In genomic region chr1:1557688-1558087, GRCh38 we compare ENCODE assay signal across 9 cellular contexts. TPM values are rescaled to one million over a fixed set of nuclear protein-coding genes. Genes with fewer than 3 reads are reported as not detected.
DNase-seq lines count a peak whose midpoint lies in the region; ATAC-seq, FAIRE-seq and TF ChIP-seq lines count a peak whose summit lies in the region.
"Not testable (repeated sequence)": the region's sequence is repeated elsewhere in the genome, so short reads cannot be mapped to it uniquely, and the experiment has no call there.
"Had no signal": no experiment of that assay in that cellular context is flagged by ENCODE, and none has a peak within 500 bp of the region (broad histone marks: within the 10 kb centered on the region; RNA-seq: fewer than 3 reads in every experiment).

No MANE protein-coding gene starts in this region.

- H3K36me3 ChIP-seq in OCI-LY7 (ENCODE audit: insufficient read depth, low read length): peaks cover 42% of the 10 kb centered on the region
- H3K36me3 ChIP-seq in K562 (ENCODE audit: control insufficient read depth, insufficient read depth, low read length): peaks cover 66% of the 10 kb centered on the region; the same call in 2 of the 3 replicates

- H3K27ac ChIP-seq in OCI-LY7 (ENCODE audit: low read depth, low read length, poor library complexity, severe bottlenecking): peak overlapping the region; percentile 72
- H3K27ac ChIP-seq in K562 (ENCODE audit: extremely low read depth, low read depth, low read length): not testable (repeated sequence)

- not testable (repeated sequence) for H3K79me2 ChIP-seq in OCI-LY7 (ENCODE audit: insufficient read depth, low read depth, low read length)
- H3K79me2 ChIP-seq in K562 (ENCODE audit: control insufficient read depth, insufficient read depth, low read length): peaks cover 41% of the 10 kb centered on the region

- DNase-seq in OCI-LY7 (ENCODE audit: low spot score) (peak; percentile 24), Right ventricle myocardium inferior (ENCODE audit: missing footprints) (peak; percentile 9)
- not testable (repeated sequence) for DNase-seq in T-helper 17 cell; K562 (ENCODE audit: extremely low read depth in 1 of 4, low spot score in 3 of 4)

- not testable (repeated sequence) for H3K27me3 ChIP-seq in K562 (ENCODE audit: control insufficient read depth in 2 of 2, insufficient read depth in 2 of 2, low read length in 2 of 2)

- H4K20me1 ChIP-seq in OCI-LY7 (ENCODE audit: insufficient read depth, low read length): not testable (repeated sequence)
- peaks cover 25% of the 10 kb centered on the region; the same call in 1 of the 2 replicates for H4K20me1 ChIP-seq in K562 (replicated peaks; ENCODE audit: control insufficient read depth, insufficient read depth, low read length)

- TF ChIP-seq CTCF in OCI-LY7 (conservative IDR thresholded peaks at IDR 0.05; ENCODE audit: low read length); K562 (IDR thresholded peaks at IDR 0.05 in 2 of 3, conservative IDR thresholded peaks at IDR 0.05 in 1 of 3; ENCODE audit: insufficient read depth in 2 of 3, low read depth in 1 of 3, low read length in 3 of 3): not testable (repeated sequence)

- H3K4me1 ChIP-seq in OCI-LY7 (ENCODE audit: insufficient read depth, low read length, poor library complexity, severe bottlenecking) (peaks cover 38% of the 10 kb centered on the region), K562 (replicated peaks in 1 of 2; ENCODE audit: control insufficient read depth in 2 of 2, insufficient read depth in 2 of 2, low read length in 2 of 2) (peaks cover 0 to 33% of the 10 kb centered on the region in 2 experiments; a peak in 3 of 5 replicates)

- not testable (repeated sequence) for H3K36me3 Mint-ChIP-seq in T-helper 17 cell (ENCODE audit: low read depth)

- in situ Hi-C loops in K562 (cut with MboI): not testable (repeated sequence)

- POLR2A ChIA-PET in OCI-LY7 (lab: Charles Lee): interaction anchor here (0.6 to 1.6 kb wide), 3 partner anchors 13 to 56 kb away, joined by 3 to 6 read pairs (median 4); no protein-coding TSS in a partner anchor
- POLR2A ChIA-PET in K562 (lab: Yijun Ruan, JAX): interaction anchor here (0.7 to 5.0 kb wide), 6 partner anchors 8 to 158 kb away, joined by 3 to 36 read pairs (median 4); no protein-coding TSS in a partner anchor

- not testable (repeated sequence) for H2AFZ ChIP-seq in OCI-LY7 (ENCODE audit: low read length); K562 (ENCODE audit: low read depth, low read length)

- H3K9ac ChIP-seq in K562 (ENCODE audit: insufficient read depth in 1 of 2, low read depth in 2 of 2, low read length in 2 of 2): not testable (repeated sequence)

- H3K4me2 ChIP-seq in OCI-LY7 (ENCODE audit: low read length): peak overlapping the region; percentile 57
- H3K4me2 ChIP-seq in K562 (ENCODE audit: insufficient read depth, low read length): not testable (repeated sequence)

- peak overlapping the region; percentile 2 for H3K27ac Mint-ChIP-seq in T-helper 17 cell

- TF ChIP-seq POLR2A in K562 (conservative IDR thresholded peaks at IDR 0.05): not testable (repeated sequence)

- not testable (repeated sequence) for TF ChIP-seq EP300 in K562 (IDR thresholded peaks at IDR 0.05; ENCODE audit: low read length)

- BruUV-seq in OCI-LY7 (replicated peaks; lab: Mats Ljungman, UMichigan); K562 (replicated peaks; lab: Mats Ljungman, UMichigan): not testable (repeated sequence)

- H3K4me3 ChIP-seq in OCI-LY7 (ENCODE audit: low read depth, low read length, poor library complexity, severe bottlenecking): peak overlapping the region; percentile 17
- H3K4me3 ChIP-seq in K562: not testable (repeated sequence)

- TF ChIP-seq RAD21 in K562 (CRISPR knock-in tag; conservative IDR thresholded peaks at IDR 0.05 in 1 of 2, IDR thresholded peaks at IDR 0.05 in 1 of 2): not testable (repeated sequence)

- FAIRE-seq in K562 (lab: Jason Lieb, UNC): not testable (repeated sequence)

- H3K4me3 Mint-ChIP-seq in T-helper 17 cell: not testable (repeated sequence)

- not testable (repeated sequence) for H3K27me3 Mint-ChIP-seq in T-helper 17 cell

- CTCF ChIA-PET in OCI-LY7 (lab: Charles Lee; ENCODE audit: unreplicated experiment); K562 (lab: Yijun Ruan, JAX; ENCODE audit: low intra/inter-chr PET ratio): not testable (repeated sequence)

- H3K9me3 ChIP-seq in OCI-LY7 (ENCODE audit: low read length); T-helper 17 cell (ENCODE audit: control insufficient read depth, low read length, poor library complexity, severe bottlenecking); K562 (replicated peaks; ENCODE audit: control insufficient read depth, insufficient read depth, low read depth, low read length): not testable (repeated sequence)

- intact Hi-C loops in OCI-LY7 (cut with micrococcal nuclease; ENCODE audit: unreplicated experiment); K562 (cut with micrococcal nuclease); Right ventricle myocardium inferior (cut with DNase I): not testable (repeated sequence)

- WGBS in K562 (ENCODE audit: insufficient coverage, low coverage, missing lambda C conversion rate): 95% methylated on average over 7 of the region's 7 CpGs

- ATAC-seq in T-helper 17 cell, K562, Right ventricle myocardium inferior: not testable (repeated sequence)

- not testable (repeated sequence) for H3K9me1 ChIP-seq in K562 (ENCODE audit: control insufficient read depth, insufficient read depth, low read length)

- not testable (repeated sequence) for H3K9me2 ChIP-seq in OCI-LY7 (ENCODE audit: insufficient read depth, low read length)

- H3K4me1 Mint-ChIP-seq in T-helper 17 cell: not testable (repeated sequence)

RNA-seq across cellular contexts. Expression of gene SSU72, which starts 17.0 kb away (rescaled TPM):
- 97.7 and 101 TPM in 2 replicates for total RNA-seq in OCI-LY7 (2014; rRNA removed; shearing (Covaris generic))
- total RNA-seq in OCI-LY7 (2022) (141 and 149 TPM in 2 replicates), T-helper 17 cell (100 to 1,000 TPM in 1 of 2 donors, 10 to 100 TPM in 1; 99.3 to 103 TPM), K562 (2014; rRNA removed) (157 and 175 TPM in 2 replicates), K562 (2014; rRNA removed; fragmentation: Illumina TruSeq; extraction: Trizol) (75.3 and 77.6 TPM in 2 replicates), K562 (2015; rRNA removed; fragmentation: Illumina TruSeq; extraction: Trizol) (79.3 and 80.4 TPM in 2 replicates), K562 (2021) (185 and 187 TPM in 2 replicates), Right ventricle myocardium inferior (116 TPM)
- total RNA-seq in K562 (2011; cell fraction: chromatin; rRNA removed; ENCODE audit: low replicate concordance): 158 and 318 TPM in 2 replicates
- total RNA-seq in K562 (2011; cell fraction: nucleolus; rRNA removed): 177 TPM in 2 replicates
- total RNA-seq in K562 (2011; cell fraction: nucleoplasm; rRNA removed): 165 and 176 TPM in 2 replicates
- polyA plus RNA-seq in K562 (2011; rRNA removed) (77.5 and 94.6 TPM in 2 replicates), K562 (2014; fragmentation: Illumina TruSeq; extraction: Trizol) (184 and 187 TPM in 2 replicates), K562 (2014; fragmentation: Nextera tagmentation; extraction: Ambion mirVana) (10 to 100 TPM; 70.8 to 90.8 TPM), K562 (2014; rRNA removed) (201 and 217 TPM in 2 replicates)
- 108 and 136 TPM in 2 replicates for polyA plus RNA-seq in K562 (2011; cell fraction: cytosol; rRNA removed)
- 118 and 152 TPM in 2 replicates for polyA plus RNA-seq in K562 (2011; cell fraction: nucleus; rRNA removed)
- 185 and 187 TPM in 2 replicates for polyA plus RNA-seq in K562 (2012)
- 79.6 and 115 TPM in 2 replicates for polyA minus RNA-seq in K562 (2011; rRNA and poly(A)+ RNA removed)
- polyA minus RNA-seq in K562 (2011; cell fraction: cytosol; rRNA and poly(A)+ RNA removed): 73.7 and 101 TPM in 2 replicates
- polyA minus RNA-seq in K562 (2011; cell fraction: nucleus; rRNA and poly(A)+ RNA removed): 42.8 and 44.6 TPM in 2 replicates

RNA-seq across cellular contexts. Expression of gene TMEM240, which starts 17.3 kb away (rescaled TPM):
- 0.64 and 0.76 TPM in 2 replicates for total RNA-seq in OCI-LY7 (2014; rRNA removed; shearing (Covaris generic))
- total RNA-seq in OCI-LY7 (2022) (2.1 and 2.7 TPM in 2 replicates), T-helper 17 cell (under 1 TPM in 1 of 2 donors, not detected in 1; 0.44 TPM), K562 (2014; rRNA removed) (0.78 TPM in 1 of 2 replicates, not detected in the other), K562 (2014; rRNA removed; fragmentation: Illumina TruSeq; extraction: Trizol) (not detected in 2 replicates), K562 (2015; rRNA removed; fragmentation: Illumina TruSeq; extraction: Trizol) (0.38 and 0.43 TPM in 2 replicates), K562 (2021) (1.3 and 2.0 TPM in 2 replicates), Right ventricle myocardium inferior (6.9 TPM)
- 1.2 and 8.3 TPM in 2 replicates for total RNA-seq in K562 (2011; cell fraction: chromatin; rRNA removed; ENCODE audit: low replicate concordance)
- 5.3 and 6.0 TPM in 2 replicates for total RNA-seq in K562 (2011; cell fraction: nucleolus; rRNA removed)
- 2.6 and 6.0 TPM in 2 replicates for total RNA-seq in K562 (2011; cell fraction: nucleoplasm; rRNA removed)
- polyA plus RNA-seq in K562 (2011; rRNA removed) (0.24 TPM in 2 replicates), K562 (2014; fragmentation: Illumina TruSeq; extraction: Trizol) (not detected in 2 replicates), K562 (2014; fragmentation: Nextera tagmentation; extraction: Ambion mirVana) (not detected), K562 (2014; rRNA removed) (0.28 and 0.94 TPM in 2 replicates)
- 0.46 TPM in 1 of 2 replicates, not detected in the other for polyA plus RNA-seq in K562 (2011; cell fraction: cytosol; rRNA removed)
- 3.5 and 8.1 TPM in 2 replicates for polyA plus RNA-seq in K562 (2011; cell fraction: nucleus; rRNA removed)
- polyA plus RNA-seq in K562 (2012): 1.1 and 3.2 TPM in 2 replicates
- not detected in 2 replicates for polyA minus RNA-seq in K562 (2011; rRNA and poly(A)+ RNA removed)
- polyA minus RNA-seq in K562 (2011; cell fraction: cytosol; rRNA and poly(A)+ RNA removed): not detected in 2 replicates
- 0.56 and 0.67 TPM in 2 replicates for polyA minus RNA-seq in K562 (2011; cell fraction: nucleus; rRNA and poly(A)+ RNA removed)
- total RNA-seq: CD4-positive, CD25-positive, alpha-beta regulatory T cell had no signal
- polyA plus RNA-seq: CD14-positive monocyte; CD4-positive, alpha-beta memory T cell; CD4-positive, CD25-positive, alpha-beta regulatory T cell; CD8-positive, alpha-beta memory T cell; GM12878 had no signal

RNA-seq across cellular contexts. Expression of gene FNDC10, which starts 42.2 kb away (rescaled TPM):
- 2.7 and 3.1 TPM in 2 replicates for total RNA-seq in OCI-LY7 (2014; rRNA removed; shearing (Covaris generic))
- total RNA-seq in OCI-LY7 (2022) (1.3 and 2.7 TPM in 2 replicates), T-helper 17 cell (1 to 10 TPM; 3.3 to 3.4 TPM), K562 (2014; rRNA removed) (2.2 and 3.1 TPM in 2 replicates), K562 (2014; rRNA removed; fragmentation: Illumina TruSeq; extraction: Trizol) (0.29 TPM in 1 of 2 replicates, not detected in the other), K562 (2015; rRNA removed; fragmentation: Illumina TruSeq; extraction: Trizol) (2.9 and 3.8 TPM in 2 replicates), K562 (2021) (6.3 and 7.7 TPM in 2 replicates), Right ventricle myocardium inferior (3.0 TPM)
- total RNA-seq in K562 (2011; cell fraction: chromatin; rRNA removed; ENCODE audit: low replicate concordance): 0.83 and 3.0 TPM in 2 replicates
- total RNA-seq in K562 (2011; cell fraction: nucleolus; rRNA removed): 3.7 and 4.7 TPM in 2 replicates
- total RNA-seq in K562 (2011; cell fraction: nucleoplasm; rRNA removed): 2.1 and 4.0 TPM in 2 replicates
- polyA plus RNA-seq in K562 (2011; rRNA removed) (1.4 and 2.3 TPM in 2 replicates), K562 (2014; fragmentation: Illumina TruSeq; extraction: Trizol) (1.6 and 4.4 TPM in 2 replicates), K562 (2014; fragmentation: Nextera tagmentation; extraction: Ambion mirVana) (under 1 TPM; 0.08 to 0.11 TPM), K562 (2014; rRNA removed) (3.2 and 5.5 TPM in 2 replicates)
- 4.3 and 18.6 TPM in 2 replicates for polyA plus RNA-seq in K562 (2011; cell fraction: cytosol; rRNA removed)
- polyA plus RNA-seq in K562 (2011; cell fraction: nucleus; rRNA removed): 2.5 and 5.4 TPM in 2 replicates
- polyA plus RNA-seq in K562 (2012): 6.7 and 7.8 TPM in 2 replicates
- 0.45 and 1.0 TPM in 2 replicates for polyA minus RNA-seq in K562 (2011; rRNA and poly(A)+ RNA removed)
- 7.0 and 9.5 TPM in 2 replicates for polyA minus RNA-seq in K562 (2011; cell fraction: cytosol; rRNA and poly(A)+ RNA removed)
- polyA minus RNA-seq in K562 (2011; cell fraction: nucleus; rRNA and poly(A)+ RNA removed): 2.7 and 3.0 TPM in 2 replicates

RNA-seq across cellular contexts. Expression of gene ATAD3A, which starts 45.7 kb away (rescaled TPM):
- total RNA-seq in OCI-LY7 (2014; rRNA removed; shearing (Covaris generic)): 79.9 and 81.9 TPM in 2 replicates
- 83.3 and 88.6 TPM in 2 replicates for total RNA-seq in OCI-LY7 (2022)
- 10 to 100 TPM; 20.3 to 23.3 TPM for total RNA-seq in T-helper 17 cell
- 54.7 and 190 TPM in 2 replicates for total RNA-seq in K562 (2011; cell fraction: chromatin; rRNA removed; ENCODE audit: low replicate concordance)
- 155 and 182 TPM in 2 replicates for total RNA-seq in K562 (2011; cell fraction: nucleolus; rRNA removed)
- total RNA-seq in K562 (2011; cell fraction: nucleoplasm; rRNA removed): 64.8 and 77.4 TPM in 2 replicates
- 173 and 183 TPM in 2 replicates for total RNA-seq in K562 (2014; rRNA removed)
- 18.6 and 20.2 TPM in 2 replicates for total RNA-seq in K562 (2014; rRNA removed; fragmentation: Illumina TruSeq; extraction: Trizol)
- 80.1 and 87.1 TPM in 2 replicates for total RNA-seq in K562 (2015; rRNA removed; fragmentation: Illumina TruSeq; extraction: Trizol)
- 151 and 167 TPM in 2 replicates for total RNA-seq in K562 (2021)
- polyA plus RNA-seq in K562 (2011; rRNA removed): 36.7 and 40.8 TPM in 2 replicates
- polyA plus RNA-seq in K562 (2011; cell fraction: cytosol; rRNA removed): 47.1 and 118 TPM in 2 replicates
- polyA plus RNA-seq in K562 (2011; cell fraction: nucleus; rRNA removed): 98.3 and 162 TPM in 2 replicates
- 69.9 and 90.0 TPM in 2 replicates for polyA plus RNA-seq in K562 (2012)
- polyA plus RNA-seq in K562 (2014; fragmentation: Illumina TruSeq; extraction: Trizol): 29.2 and 90.5 TPM in 2 replicates
- polyA plus RNA-seq in K562 (2014; fragmentation: Nextera tagmentation; extraction: Ambion mirVana): 1 to 10 TPM in 1 of 2 experiments, under 1 TPM in 1; 0.10 to 1.0 TPM
- polyA plus RNA-seq in K562 (2014; rRNA removed): 123 and 131 TPM in 2 replicates
- polyA minus RNA-seq in K562 (2011; rRNA and poly(A)+ RNA removed): 14.9 and 33.5 TPM in 2 replicates
- polyA minus RNA-seq in K562 (2011; cell fraction: cytosol; rRNA and poly(A)+ RNA removed): 50.2 and 62.0 TPM in 2 replicates
- 28.4 and 31.9 TPM in 2 replicates for polyA minus RNA-seq in K562 (2011; cell fraction: nucleus; rRNA and poly(A)+ RNA removed)
- 17.9 TPM for total RNA-seq in Right ventricle myocardium inferior

RNA-seq across cellular contexts. Expression of gene MIB2, which starts 57.6 kb away (rescaled TPM):
- total RNA-seq in OCI-LY7 (2014; rRNA removed; shearing (Covaris generic)): 46.4 and 64.9 TPM in 2 replicates
- total RNA-seq in OCI-LY7 (2022) (54.0 and 55.3 TPM in 2 replicates), T-helper 17 cell (10 to 100 TPM; 42.0 to 50.0 TPM), K562 (2014; rRNA removed) (13.1 and 18.6 TPM in 2 replicates), K562 (2014; rRNA removed; fragmentation: Illumina TruSeq; extraction: Trizol) (0.48 and 0.62 TPM in 2 replicates), K562 (2015; rRNA removed; fragmentation: Illumina TruSeq; extraction: Trizol) (3.1 and 4.9 TPM in 2 replicates), K562 (2021) (17.0 and 17.2 TPM in 2 replicates), Right ventricle myocardium inferior (103 TPM)
- total RNA-seq in K562 (2011; cell fraction: chromatin; rRNA removed; ENCODE audit: low replicate concordance): 59.7 and 195 TPM in 2 replicates
- 141 and 146 TPM in 2 replicates for total RNA-seq in K562 (2011; cell fraction: nucleolus; rRNA removed)
- 57.8 and 65.2 TPM in 2 replicates for total RNA-seq in K562 (2011; cell fraction: nucleoplasm; rRNA removed)
- polyA plus RNA-seq in K562 (2011; rRNA removed) (6.6 and 10.1 TPM in 2 replicates), K562 (2014; fragmentation: Illumina TruSeq; extraction: Trizol) (0.80 and 1.4 TPM in 2 replicates), K562 (2014; fragmentation: Nextera tagmentation; extraction: Ambion mirVana) (under 1 TPM in 1 of 2 experiments, not detected in 1; 0.04 TPM), K562 (2014; rRNA removed) (12.0 and 16.8 TPM in 2 replicates)
- polyA plus RNA-seq in K562 (2011; cell fraction: cytosol; rRNA removed): 9.9 and 25.0 TPM in 2 replicates
- polyA plus RNA-seq in K562 (2011; cell fraction: nucleus; rRNA removed): 105 and 181 TPM in 2 replicates
- polyA plus RNA-seq in K562 (2012): 16.8 and 55.2 TPM in 2 replicates
- 4.4 and 5.2 TPM in 2 replicates for polyA minus RNA-seq in K562 (2011; rRNA and poly(A)+ RNA removed)
- 7.8 and 14.8 TPM in 2 replicates for polyA minus RNA-seq in K562 (2011; cell fraction: cytosol; rRNA and poly(A)+ RNA removed)
- 40.3 and 45.4 TPM in 2 replicates for polyA minus RNA-seq in K562 (2011; cell fraction: nucleus; rRNA and poly(A)+ RNA removed)
